20 cellular contexts compared by ENCODE assay signal in the genomic region with DNA sequence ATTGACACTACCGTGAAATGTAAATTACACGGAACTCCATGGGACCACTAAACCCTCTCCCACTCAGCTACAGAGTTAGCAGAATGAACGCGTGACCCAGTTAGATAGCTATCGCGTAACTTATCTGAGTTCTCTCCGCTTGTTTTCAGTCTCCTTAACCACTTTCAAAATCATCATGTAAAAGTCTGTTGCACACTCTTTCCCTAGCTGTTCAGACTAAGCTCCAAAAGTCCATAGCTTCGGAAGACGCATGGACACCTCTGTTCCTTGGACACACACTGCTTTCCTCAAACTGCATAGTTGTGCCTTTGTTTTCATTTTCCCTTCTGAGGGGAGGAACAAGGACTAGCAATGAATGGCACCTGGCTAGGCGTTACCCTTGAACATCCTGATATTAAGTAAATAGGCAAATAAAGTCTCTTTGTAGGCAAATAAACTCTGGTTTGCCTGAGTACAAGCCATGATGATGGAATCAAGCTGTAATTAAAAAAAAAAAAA.
A peak's percentile ranks its signal among the peaks of the same experiment; 100 is the strongest.
DNase-seq lines count a peak whose midpoint lies in the region; ATAC-seq and TF ChIP-seq lines count a peak whose summit lies in the region.
"Had no signal": no experiment of that assay in that cellular context is flagged by ENCODE, and none has a peak within 500 bp of the region (broad histone marks: within the 10 kb centered on the region; RNA-seq: fewer than 3 reads in every experiment).

No MANE protein-coding gene starts in this region.

- H3K27me3 ChIP-seq in body of pancreas (no peaks in the 10 kb centered on the region), stomach smooth muscle (ENCODE audit: control insufficient read depth in 1 of 2, insufficient read depth in 2 of 2, low read length in 2 of 2) (no peaks in the 10 kb centered on the region), vagina (no peaks in the 10 kb centered on the region)
- H3K27me3 ChIP-seq: brain microvascular endothelial cell had no signal

- H3K27ac ChIP-seq in body of pancreas: peak overlapping the region in 3 of 4 donors; percentile 58 to 77 (median 73)
- H3K27ac ChIP-seq in mesodermal cell (ENCODE audit: low read depth, low read length, severe bottlenecking): peak overlapping the region; percentile 64
- H3K27ac ChIP-seq in stomach smooth muscle (ENCODE audit: low read length): peak overlapping the region; percentile 49
- no peak overlapping the region for H3K27ac ChIP-seq in vagina
- H3K27ac ChIP-seq: brain microvascular endothelial cell, psoas muscle had no signal

- intact Hi-C loops in body of pancreas (cut with DNase I) (no loop called here), vagina (cut with DNase I) (no loop called here)

- TF ChIP-seq CTCF in body of pancreas (IDR thresholded peaks at IDR 0.05) (no peak), vagina (IDR thresholded peaks at IDR 0.05) (no peak)

- no peaks in the 10 kb centered on the region for H3K9me3 ChIP-seq in body of pancreas
- H3K9me3 ChIP-seq in mesodermal cell (ENCODE audit: control insufficient read depth, low read length): no peaks in the 10 kb centered on the region
- no peaks in the 10 kb centered on the region for H3K9me3 ChIP-seq in stomach smooth muscle (ENCODE audit: control insufficient read depth in 2 of 2, low read length in 2 of 2)
- no peaks in the 10 kb centered on the region for H3K9me3 ChIP-seq in vagina
- H3K9me3 ChIP-seq: Caco-2, psoas muscle, SK-N-SH had no signal

- H3K36me3 ChIP-seq in body of pancreas (replicated peaks in 1 of 2; ENCODE audit: insufficient read depth in 1 of 2, low read depth in 2 of 2): no peaks in the 10 kb centered on the region
- no peaks in the 10 kb centered on the region for H3K36me3 ChIP-seq in mesodermal cell (ENCODE audit: control insufficient read depth, insufficient read depth, low read length)
- no peaks in the 10 kb centered on the region for H3K36me3 ChIP-seq in stomach smooth muscle (ENCODE audit: control insufficient read depth in 2 of 2, insufficient read depth in 2 of 2, low read length in 2 of 2)
- H3K36me3 ChIP-seq in vagina: no peaks in the 10 kb centered on the region
- H3K36me3 ChIP-seq: brain microvascular endothelial cell had no signal

- TF ChIP-seq POLR2A in body of pancreas (IDR thresholded peaks at IDR 0.05) (no peak), vagina (IDR thresholded peaks at IDR 0.05) (no peak)

- 34 to 50% methylated on average over 10 of the region's 10 CpGs for WGBS in body of pancreas, 2 donors
- WGBS in mesodermal cell (ENCODE audit: insufficient coverage in 2 of 2), 2 experiments: 94 to 95% methylated on average over 9 of the region's 10 CpGs

- H3K9ac ChIP-seq in stomach smooth muscle (ENCODE audit: low read length in 2 of 2): no peak overlapping the region
- H3K9ac ChIP-seq: SK-N-SH had no signal

- peaks cover 50% of the 10 kb centered on the region for H3K4me1 ChIP-seq in body of pancreas
- peaks cover 36% of the 10 kb centered on the region for H3K4me1 ChIP-seq in mesodermal cell (ENCODE audit: control insufficient read depth, insufficient read depth, low read length, poor library complexity, severe bottlenecking)
- H3K4me1 ChIP-seq in stomach smooth muscle (ENCODE audit: control insufficient read depth, insufficient read depth, low read length): peaks cover 38% of the 10 kb centered on the region
- H3K4me1 ChIP-seq in vagina: peaks cover 16% of the 10 kb centered on the region

- ATAC-seq in body of pancreas (no peak), GM21786 (IDR thresholded peaks at IDR 0.05; ENCODE audit: unreplicated experiment) (no peak)

- H3K4me3 ChIP-seq in body of pancreas: no peak overlapping the region
- H3K4me3 ChIP-seq in mesodermal cell (ENCODE audit: extremely low read depth, insufficient read depth, low read length, poor library complexity, severe bottlenecking): no peak overlapping the region
- H3K4me3 ChIP-seq in stomach smooth muscle (ENCODE audit: low read length in 2 of 2): no peak overlapping the region
- no peak overlapping the region for H3K4me3 ChIP-seq in vagina
- H3K4me3 ChIP-seq: psoas muscle had no signal

- peak; percentile 76 to 86 for DNase-seq in NCI-H526 (lab: John Stamatoyannopoulos, UW)
- no peak for DNase-seq in body of pancreas
- no peak for DNase-seq in vagina (ENCODE audit: extremely low spot score in 2 of 2)
- no peak for DNase-seq in germinal center (ENCODE audit: low spot score)
- DNase-seq in DMS114 treated with DMSO at 0.1 percent for 48 hours (lab: John Stamatoyannopoulos, UW; ENCODE audit: unreplicated experiment): no peak
- DNase-seq: activated CD4-positive, alpha-beta T cell treated with anti-CD3 and anti-CD28 coated beads, Interleukin-2, amount 50 U/mL, for 4 hours; activated T-cell treated with anti-CD3 and anti-CD28 coated beads, Interleukin-2, amount 50 U/mL, for 24 hours; brain microvascular endothelial cell; Caco-2; GOT3; hippocampal formation; Karpas-422; kidney glomerular epithelial cell; NCI-H1436; psoas muscle; SK-N-SH; stimulated activated CD4-positive, alpha-beta T cell treated with anti-CD3 and anti-CD28 coated beads, Interleukin-15, amount 100 ng/mL, for 24 hours had no signal

Comparison
In these comparisons a context has a peak if more than half of its experiments do, and no peak if none do; other contexts are left out.
1. DNase-seq: peak in NCI-H526 (2 of 2); none in body of pancreas (0 of 4), vagina (0 of 2), germinal center (single experiment) and DMS114 treated with DMSO at 0.1 percent for 48 hours (single experiment).